ENCODE assay signal across 23 cellular contexts in the genomic region with DNA sequence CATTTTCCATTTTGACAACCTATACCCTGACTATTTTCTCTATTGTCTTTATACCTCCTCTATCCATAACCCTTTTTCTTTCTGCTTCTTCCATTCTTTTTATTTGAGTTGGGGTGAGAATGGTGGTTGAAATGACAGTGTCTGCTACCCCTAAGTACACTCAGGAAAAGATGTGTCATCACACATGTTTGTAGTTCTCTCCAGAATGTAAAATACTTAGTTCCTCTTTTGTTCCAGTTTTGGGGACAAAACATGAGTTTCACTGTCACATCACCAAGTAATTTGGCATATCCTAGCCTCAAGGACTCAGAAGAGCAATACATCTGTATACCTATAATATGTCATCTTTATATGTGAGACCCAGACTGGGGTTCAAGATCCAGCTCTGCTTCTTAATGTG.
DNase-seq lines count a peak whose midpoint lies in the region; ATAC-seq and TF ChIP-seq lines count a peak whose summit lies in the region.
"Had no signal": no experiment of that assay in that cellular context is flagged by ENCODE, and none has a peak within 500 bp of the region (broad histone marks: within the 10 kb centered on the region; RNA-seq: fewer than 3 reads in every experiment).

No MANE protein-coding gene starts in this region.

- peak; percentile 58 for ATAC-seq in GM21447 (IDR thresholded peaks at IDR 0.05; ENCODE audit: unreplicated experiment)
- no peak for ATAC-seq in IMR-90 (ENCODE audit: low read depth)
- no peak for ATAC-seq in HG03280 (IDR thresholded peaks at IDR 0.05; ENCODE audit: unreplicated experiment)
- ATAC-seq: A549, body of pancreas, left lobe of liver, SK-N-SH treated with all-trans-retinoic acid at 6 μM for 48 hours had no signal

- H2BK5ac ChIP-seq in IMR-90 (ENCODE audit: low read depth, low read length, poor library complexity, severe bottlenecking), result no peak overlapping the region

- H4K20me1 ChIP-seq in IMR-90 (ENCODE audit: insufficient read depth, low read length) (no peaks in the 10 kb centered on the region), OCI-LY7 (ENCODE audit: insufficient read depth, low read length) (no peaks in the 10 kb centered on the region)

- no peak overlapping the region for H2AK5ac ChIP-seq in IMR-90 (ENCODE audit: low read depth, low read length)

- H3K36me3 ChIP-seq in IMR-90 (ENCODE audit: control insufficient read depth, insufficient read depth, low read length) (no peaks in the 10 kb centered on the region), OCI-LY7 (ENCODE audit: insufficient read depth, low read length) (no peaks in the 10 kb centered on the region)
- H3K36me3 ChIP-seq: neural progenitor cell, upper lobe of left lung had no signal

- H3K56ac ChIP-seq in IMR-90 (ENCODE audit: extremely low read depth, insufficient read depth, low read length), result no peak overlapping the region

- no peak for TF ChIP-seq POLR2A in IMR-90 (IDR thresholded peaks at IDR 0.05; ENCODE audit: low read depth, low read length)

- DNase-seq in GF-D8 (lab: John Stamatoyannopoulos, UW) (peak; percentile 70), IMR-90 (no peak), SIG-M5 treated with dmso at 0.1 percent for 504 hours (lab: John Stamatoyannopoulos, UW; ENCODE audit: unreplicated experiment) (peak; percentile 81), activated T-cell treated with anti-CD3 and anti-CD28 coated beads for 4 hours (no peak), activated gamma-delta T cell (lab: John Stamatoyannopoulos, UW) (no peak), OCI-LY7 (ENCODE audit: low spot score) (no peak)
- DNase-seq: activated CD4-positive, alpha-beta memory T cell treated with anti-CD3 and anti-CD28 coated beads, Interleukin-2, amount 10 ng/mL, durations not matched to agents 7 days and 5 days; activated T-cell treated with anti-CD3 and anti-CD28 coated beads, Interleukin-2, amount 50 U/mL, for 48 hours; body of pancreas; CD4-positive, CD25-positive, alpha-beta regulatory T cell; DMS53; foreskin melanocyte; midbrain; NCI-H1105 treated with DMSO at 0.1 percent for 48 hours; NCI-H526 treated with DMSO at 0.1 percent for 48 hours; upper lobe of left lung had no signal

- CTCF ChIA-PET in IMR-90 (lab: Yijun Ruan, JAX) (no interaction called here), OCI-LY7 (lab: Charles Lee; ENCODE audit: unreplicated experiment) (no interaction called here)

- no peak for TF ChIP-seq CTCF in IMR-90 (conservative IDR thresholded peaks at IDR 0.05; ENCODE audit: low read depth, low read length)
- TF ChIP-seq CTCF in OCI-LY7 (conservative IDR thresholded peaks at IDR 0.05; ENCODE audit: low read length), result no peak

- peak overlapping the region; percentile 21; the same call in 1 of the 2 replicates for H2BK20ac ChIP-seq in IMR-90 (ENCODE audit: low read depth, low read length)

- H3K4me2 ChIP-seq in IMR-90 (ENCODE audit: low read depth, low read length), result no peak overlapping the region
- H3K4me2 ChIP-seq in OCI-LY7 (ENCODE audit: low read length), result no peak overlapping the region
- H3K4me2 ChIP-seq: A549, neural progenitor cell had no signal

- no peak overlapping the region for H3K4ac ChIP-seq in IMR-90 (ENCODE audit: low read depth, low read length)

- POLR2A ChIA-PET in IMR-90 (lab: Charles Lee; ENCODE audit: unreplicated experiment) (no interaction called here), OCI-LY7 (lab: Charles Lee) (no interaction called here)

- H4K8ac ChIP-seq in IMR-90 (ENCODE audit: low read depth in 2 of 2, low read length in 2 of 2), result no peak overlapping the region

- H3K27ac ChIP-seq in IMR-90 (ENCODE audit: insufficient read depth, low read length), result no peak overlapping the region
- no peak overlapping the region for H3K27ac ChIP-seq in OCI-LY7 (ENCODE audit: low read depth, low read length, poor library complexity, severe bottlenecking)
- H3K27ac ChIP-seq: A549, body of pancreas, coronary artery, neural progenitor cell, upper lobe of left lung had no signal

- H3K9me1 ChIP-seq in IMR-90 (ENCODE audit: insufficient read depth, low read length), result no peaks in the 10 kb centered on the region; the same call in 1 of the 2 replicates

- no peak overlapping the region for H3K18ac ChIP-seq in IMR-90 (ENCODE audit: low read depth, low read length)

- no peak overlapping the region for H2AK9ac ChIP-seq in IMR-90 (replicated peaks; ENCODE audit: low read depth, low read length, poor library complexity)

- H3K9me3 ChIP-seq in IMR-90 (ENCODE audit: control insufficient read depth, insufficient read depth, low read length) (no peaks in the 10 kb centered on the region), OCI-LY7 (ENCODE audit: low read length) (no peaks in the 10 kb centered on the region)
- H3K9me3 ChIP-seq: A549, body of pancreas, upper lobe of left lung had no signal

- H3K4me3 ChIP-seq in IMR-90 (ENCODE audit: insufficient read depth, low read depth, low read length) (no peak overlapping the region), OCI-LY7 (ENCODE audit: low read depth, low read length, poor library complexity, severe bottlenecking) (no peak overlapping the region)
- H3K4me3 ChIP-seq: A549, body of pancreas, coronary artery, neural progenitor cell, upper lobe of left lung had no signal

- BruUV-seq in IMR-90 (replicated peaks; lab: Mats Ljungman, UMichigan), result no TSS peak
- BruUV-seq in OCI-LY7 (replicated peaks; lab: Mats Ljungman, UMichigan), result no TSS peak

- H3K27me3 ChIP-seq in IMR-90 (ENCODE audit: control insufficient read depth, insufficient read depth, low read length), result no peaks in the 10 kb centered on the region
- H3K27me3 ChIP-seq: body of pancreas, neural progenitor cell, upper lobe of left lung had no signal

- no peaks in the 10 kb centered on the region for H3K79me2 ChIP-seq in OCI-LY7 (ENCODE audit: insufficient read depth, low read depth, low read length)

- no peak overlapping the region for H2BK15ac ChIP-seq in IMR-90 (ENCODE audit: low read depth, low read length)

- H3K23ac ChIP-seq in IMR-90 (ENCODE audit: low read depth, low read length), result no peak overlapping the region

- H3K4me1 ChIP-seq in IMR-90 (ENCODE audit: control insufficient read depth, insufficient read depth, low read length) (no peaks in the 10 kb centered on the region), OCI-LY7 (ENCODE audit: insufficient read depth, low read length, poor library complexity, severe bottlenecking) (no peaks in the 10 kb centered on the region)
- H3K4me1 ChIP-seq: A549, body of pancreas, neural progenitor cell, upper lobe of left lung had no signal

- no peaks in the 10 kb centered on the region for H3K9me2 ChIP-seq in OCI-LY7 (ENCODE audit: insufficient read depth, low read length)

- H2BK120ac ChIP-seq in IMR-90 (ENCODE audit: low read depth, low read length), result no peak overlapping the region

- H3K14ac ChIP-seq in IMR-90 (replicated peaks; ENCODE audit: low read depth, low read length), result no peak overlapping the region

- in situ Hi-C loops in IMR-90 (cut with MboI; ENCODE audit: low sequenced_read_pairs), result no loop called here

- dilution Hi-C loops in IMR-90 (cut with HindIII; ENCODE audit: low sequenced_read_pairs, unreplicated experiment), result no loop called here

- H3K9ac ChIP-seq in IMR-90 (ENCODE audit: low read depth, low read length), result no peak overlapping the region
- H3K9ac ChIP-seq: neural progenitor cell had no signal

- no peak for TF ChIP-seq RAD21 in IMR-90 (IDR thresholded peaks at IDR 0.05; ENCODE audit: low read length)

- H4K91ac ChIP-seq in IMR-90 (ENCODE audit: insufficient read depth, low read depth, low read length), result no peak overlapping the region

- intact Hi-C loops in IMR-90 (cut with micrococcal nuclease) (no loop called here), OCI-LY7 (cut with micrococcal nuclease; ENCODE audit: unreplicated experiment) (no loop called here)

- no peaks in the 10 kb centered on the region for H3K79me1 ChIP-seq in IMR-90 (ENCODE audit: low read depth in 1 of 2, low read length in 2 of 2)

- H4K5ac ChIP-seq in IMR-90 (ENCODE audit: low read depth, low read length), result no peak overlapping the region

- H2AFZ ChIP-seq in IMR-90 (replicated peaks; ENCODE audit: low read length, poor library complexity) (no peak overlapping the region), OCI-LY7 (ENCODE audit: low read length) (no peak overlapping the region)
- H2AFZ ChIP-seq: neural progenitor cell had no signal

TF ChIP-seq in IMR-90, 13 proteins besides CTCF, POLR2A, EP300 and RAD21:
- TF ChIP-seq CEBPB (IDR thresholded peaks at IDR 0.05; ENCODE audit: low read depth, low read length), result no peak
- TF ChIP-seq MAZ (IDR thresholded peaks at IDR 0.05; ENCODE audit: borderline replicate concordance, low read depth, low read length), result no peak
- no peak for TF ChIP-seq RCOR1 (IDR thresholded peaks at IDR 0.05; ENCODE audit: insufficient replicate concordance, low read length)
- TF ChIP-seq BHLHE40 (IDR thresholded peaks at IDR 0.05; ENCODE audit: low read depth, low read length), result no peak
- no peak for TF ChIP-seq CHD1 (IDR thresholded peaks at IDR 0.05; ENCODE audit: low read depth, low read length)
- no peak for TF ChIP-seq FOS (IDR thresholded peaks at IDR 0.05; ENCODE audit: low read depth, low read length)

Comparison
In these comparisons a context has a peak if more than half of its experiments do, and no peak if none do; other contexts are left out.
1. DNase-seq: peak in GF-D8 (single experiment) and SIG-M5 treated with dmso at 0.1 percent for 504 hours (single experiment); none in IMR-90 (single experiment), activated T-cell treated with anti-CD3 and anti-CD28 coated beads for 4 hours (single experiment), activated gamma-delta T cell (single experiment) and OCI-LY7 (single experiment).